18 cellular contexts compared by ENCODE assay signal in the genomic region with DNA sequence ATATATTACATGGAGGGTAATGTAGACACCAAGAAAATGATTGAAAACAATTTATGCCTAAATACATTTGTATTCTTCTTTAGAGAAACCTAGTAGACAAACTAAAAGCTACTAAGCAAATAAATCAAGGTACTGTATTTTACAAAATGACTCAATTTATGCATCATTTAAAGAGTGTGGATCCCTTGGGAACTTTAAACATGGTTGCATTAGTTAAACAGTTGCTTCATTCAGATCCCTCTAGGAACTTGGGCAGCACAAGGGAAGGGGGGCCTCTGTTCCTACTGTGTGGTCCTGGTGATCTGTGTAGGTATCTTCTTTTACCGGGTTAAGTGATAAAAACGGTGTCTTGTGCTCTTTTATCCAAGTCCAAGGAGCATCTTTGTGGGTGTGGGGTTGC. TPM values are rescaled to one million over a fixed set of nuclear protein-coding genes. Genes with fewer than 3 reads are reported as not detected.
DNase-seq lines count a peak whose midpoint lies in the region; TF ChIP-seq lines count a peak whose summit lies in the region.
"Had no signal": no experiment of that assay in that cellular context is flagged by ENCODE, and none has a peak within 500 bp of the region (broad histone marks: within the 10 kb centered on the region; RNA-seq: fewer than 3 reads in every experiment).

No MANE protein-coding gene starts in this region.

- H3K23ac ChIP-seq in neuronal stem cell (ENCODE audit: low read depth, low read length, poor library complexity): no peak overlapping the region

- H3K9ac ChIP-seq in GM23248 (no peak overlapping the region), OCI-LY3 (ENCODE audit: low read length) (no peak overlapping the region), Karpas-422 (ENCODE audit: low read length) (no peak overlapping the region), neuronal stem cell (ENCODE audit: low read depth, low read length, poor library complexity) (no peak overlapping the region)

- H3K27ac ChIP-seq in GM23248 (no peak overlapping the region), OCI-LY3 (ENCODE audit: low read length) (peak overlapping the region; percentile 89; the same call in 1 of the 2 replicates), Karpas-422 (ENCODE audit: low read length) (no peak overlapping the region), left ventricle myocardium inferior (replicated peaks) (no peak overlapping the region), neuronal stem cell (replicated peaks; ENCODE audit: low read length) (no peak overlapping the region)

- H3K79me2 ChIP-seq in GM23248 (ENCODE audit: insufficient read depth): no peaks in the 10 kb centered on the region
- H3K79me2 ChIP-seq in OCI-LY3 (ENCODE audit: low read length): no peaks in the 10 kb centered on the region
- no peaks in the 10 kb centered on the region for H3K79me2 ChIP-seq in Karpas-422 (ENCODE audit: low read length)

- no peak overlapping the region for H4K8ac ChIP-seq in neuronal stem cell (ENCODE audit: low read depth, low read length)

- H3K9me3 ChIP-seq in GM23248 (ENCODE audit: low read depth) (no peaks in the 10 kb centered on the region), OCI-LY3 (ENCODE audit: insufficient read depth, low read length) (no peaks in the 10 kb centered on the region), Karpas-422 (ENCODE audit: low read length) (0 out of 2 replicates have a peak, but pooled peaks cover 4% of the 10 kb centered on the region), left ventricle myocardium inferior (replicated peaks) (peaks cover 9% of the 10 kb centered on the region), neuronal stem cell (replicated peaks in 1 of 2; ENCODE audit: control insufficient read depth in 2 of 2, insufficient read depth in 1 of 2, low read depth in 1 of 2, low read length in 2 of 2) (no peaks in the 10 kb centered on the region)
- H3K9me3 ChIP-seq: A549, BE2C, Peyer's patch had no signal

- no peak overlapping the region for H2BK5ac ChIP-seq in neuronal stem cell (ENCODE audit: low read length)

- no peak overlapping the region for H2AK5ac ChIP-seq in neuronal stem cell (ENCODE audit: low read depth, low read length)

- no peaks in the 10 kb centered on the region for H3K79me1 ChIP-seq in neuronal stem cell (ENCODE audit: low read depth, low read length)

- TF ChIP-seq CTCF in OCI-LY3 (IDR thresholded peaks at IDR 0.05; ENCODE audit: low read depth, low read length) (no peak), left ventricle myocardium inferior (IDR thresholded peaks at IDR 0.05; ENCODE audit: borderline replicate concordance) (no peak)

- no peak overlapping the region for H4K91ac ChIP-seq in neuronal stem cell (ENCODE audit: low read depth, low read length, poor library complexity)

- H4K20me1 ChIP-seq in GM23248 (ENCODE audit: insufficient read depth): no peaks in the 10 kb centered on the region
- H4K20me1 ChIP-seq in OCI-LY3 (ENCODE audit: insufficient read depth, low read length): no peaks in the 10 kb centered on the region
- H4K20me1 ChIP-seq in Karpas-422 (ENCODE audit: insufficient read depth, low read depth, low read length): no peaks in the 10 kb centered on the region

- H3K4me3 ChIP-seq in GM23248 (no peak overlapping the region), OCI-LY3 (ENCODE audit: low read length) (no peak overlapping the region), Karpas-422 (ENCODE audit: low read length) (no peak overlapping the region), left ventricle myocardium inferior (no peak overlapping the region), neuronal stem cell (ENCODE audit: low read length in 2 of 2) (no peak overlapping the region)
- H3K4me3 ChIP-seq: A549 had no signal

- no peak overlapping the region for H3K4ac ChIP-seq in neuronal stem cell (ENCODE audit: low read length)

- in situ Hi-C loops in GM23248 (cut with MboI): no loop called here

- no peak overlapping the region for H2BK12ac ChIP-seq in neuronal stem cell (ENCODE audit: low read length)

- no peak overlapping the region for H3K18ac ChIP-seq in neuronal stem cell (ENCODE audit: low read length)

- peak; percentile 31 for DNase-seq in GM23248
- peak; percentile 35 for DNase-seq in fibroblast of peridontal ligament (ENCODE audit: extremely low read depth)
- no peak for DNase-seq in Karpas-422
- DNase-seq in CD1c-positive myeloid dendritic cell (ENCODE audit: extremely low spot score): no peak
- DNase-seq in left ventricle myocardium inferior: no peak
- DNase-seq in neuronal stem cell (ENCODE audit: low spot score): no peak
- DNase-seq: BE2C, Calu3, NCI-H1105 treated with DMSO at 0.1 percent for 48 hours, NCI-H2029, NCI-H446 treated with DMSO at 0.1 percent for 48 hours, NCI-H526, Peyer's patch, SHP77 treated with DMSO at 0.1 percent for 48 hours had no signal

- H2AFZ ChIP-seq in GM23248 (no peak overlapping the region), OCI-LY3 (ENCODE audit: low read depth, low read length) (no peak overlapping the region), Karpas-422 (ENCODE audit: low read length) (no peak overlapping the region), neuronal stem cell (ENCODE audit: low read length) (no peak overlapping the region)

- H2BK120ac ChIP-seq in neuronal stem cell (ENCODE audit: low read depth, low read length): no peak overlapping the region

- H3F3A ChIP-seq in GM23248 (ENCODE audit: insufficient read depth): peaks cover 24% of the 10 kb centered on the region

- no peaks in the 10 kb centered on the region for H3K9me2 ChIP-seq in GM23248 (ENCODE audit: insufficient read depth)
- no peaks in the 10 kb centered on the region for H3K9me2 ChIP-seq in Karpas-422 (replicated peaks; ENCODE audit: insufficient read depth, low read length)

- H3K36me3 ChIP-seq in GM23248 (ENCODE audit: low read depth) (no peaks in the 10 kb centered on the region), OCI-LY3 (replicated peaks; ENCODE audit: low read depth, low read length) (no peaks in the 10 kb centered on the region), Karpas-422 (ENCODE audit: insufficient read depth, low read length) (no peaks in the 10 kb centered on the region), left ventricle myocardium inferior (no peaks in the 10 kb centered on the region), neuronal stem cell (replicated peaks in 1 of 2; ENCODE audit: control insufficient read depth in 2 of 2, insufficient read depth in 2 of 2, low read length in 2 of 2) (no peaks in the 10 kb centered on the region)
- H3K36me3 ChIP-seq: BE2C, Peyer's patch had no signal

- no peak overlapping the region for H2BK15ac ChIP-seq in neuronal stem cell (ENCODE audit: low read length)

- no peak overlapping the region for H3K14ac ChIP-seq in neuronal stem cell (ENCODE audit: low read length)

- H3K4me1 ChIP-seq in GM23248 (ENCODE audit: insufficient read depth): peaks cover 22% of the 10 kb centered on the region
- peaks cover 68% of the 10 kb centered on the region for H3K4me1 ChIP-seq in OCI-LY3 (ENCODE audit: low read length)
- H3K4me1 ChIP-seq in Karpas-422 (ENCODE audit: low read length): peaks cover 14% of the 10 kb centered on the region
- no peaks in the 10 kb centered on the region for H3K4me1 ChIP-seq in left ventricle myocardium inferior
- no peaks in the 10 kb centered on the region for H3K4me1 ChIP-seq in neuronal stem cell (ENCODE audit: control insufficient read depth in 2 of 2, insufficient read depth in 1 of 2, low read depth in 1 of 2, low read length in 2 of 2)
- H3K4me1 ChIP-seq: BE2C, Peyer's patch had no signal

- H3K4me2 ChIP-seq in GM23248 (ENCODE audit: unreplicated experiment) (no peak overlapping the region), OCI-LY3 (ENCODE audit: low read length) (peak overlapping the region; percentile 91; the same call in 1 of the 2 replicates), Karpas-422 (ENCODE audit: low read depth, low read length, poor library complexity, severe bottlenecking) (no peak overlapping the region), neuronal stem cell (ENCODE audit: insufficient read depth, low read length, poor library complexity, severe bottlenecking) (no peak overlapping the region)

- no peaks in the 10 kb centered on the region for H3K27me3 ChIP-seq in GM23248 (replicated peaks; ENCODE audit: insufficient read depth)
- H3K27me3 ChIP-seq in OCI-LY3 (ENCODE audit: low read depth, low read length): no peaks in the 10 kb centered on the region
- peaks cover 3% of the 10 kb centered on the region; the same call in 1 of the 2 replicates for H3K27me3 ChIP-seq in Karpas-422 (ENCODE audit: low read length)
- H3K27me3 ChIP-seq in left ventricle myocardium inferior (ENCODE audit: low read depth): no peaks in the 10 kb centered on the region
- H3K27me3 ChIP-seq in neuronal stem cell (ENCODE audit: control insufficient read depth in 3 of 3, insufficient read depth in 3 of 3, low read depth in 1 of 3, low read length in 3 of 3): peaks cover 0 to 2% (median 0%) of the 10 kb centered on the region in 3 experiments
- H3K27me3 ChIP-seq: BE2C, Peyer's patch had no signal

- WGBS in GM23248 (ENCODE audit: low coverage in 1 of 2, low lambda C conversion rate in 2 of 2, missing lambda C conversion rate in 2 of 2), 2 experiments: 59 to 70% methylated on average over 2 of the region's 2 CpGs
- WGBS in neuronal stem cell (ENCODE audit: extremely low coverage in 2 of 2, insufficient read length in 2 of 2, insufficient replicate concordance in 1 of 2), 2 donors: no CpG with 5 or more reads among the region's 2 CpGs

- intact Hi-C loops in left ventricle myocardium inferior (cut with micrococcal nuclease): no loop called here

RNA-seq across cellular contexts. Expression of a gene that starts 31.5 kb away (rescaled TPM):
- total RNA-seq in GM23248 (2014; rRNA removed; shearing (Covaris generic)): 43.4 and 43.9 TPM in 2 replicates
- 13.3 and 15.8 TPM in 2 replicates for polyA plus RNA-seq in GM23248 (2016; fragmentation: Nextera tagmentation; extraction: Ambion mirVana)
- total RNA-seq in Karpas-422 (2014; rRNA removed; shearing (Covaris generic); ENCODE audit: low replicate concordance): not detected in 2 replicates
- 8.6 TPM for total RNA-seq in left ventricle myocardium inferior
- polyA plus RNA-seq in neuronal stem cell (2013, experiment 1 of 2): 0.01 TPM
- polyA plus RNA-seq in neuronal stem cell (2013, experiment 2 of 2): under 0.01 TPM
- total RNA-seq: G401, OCI-LY7 had no signal

Comparison
In these comparisons a context has a peak if more than half of its experiments do, and no peak if none do; other contexts are left out.
1. DNase-seq: peak in GM23248 (single experiment) and fibroblast of peridontal ligament (single experiment); none in Karpas-422 (single experiment), CD1c-positive myeloid dendritic cell (single experiment), left ventricle myocardium inferior (single experiment) and neuronal stem cell (single experiment).